In the genomic region with DNA sequence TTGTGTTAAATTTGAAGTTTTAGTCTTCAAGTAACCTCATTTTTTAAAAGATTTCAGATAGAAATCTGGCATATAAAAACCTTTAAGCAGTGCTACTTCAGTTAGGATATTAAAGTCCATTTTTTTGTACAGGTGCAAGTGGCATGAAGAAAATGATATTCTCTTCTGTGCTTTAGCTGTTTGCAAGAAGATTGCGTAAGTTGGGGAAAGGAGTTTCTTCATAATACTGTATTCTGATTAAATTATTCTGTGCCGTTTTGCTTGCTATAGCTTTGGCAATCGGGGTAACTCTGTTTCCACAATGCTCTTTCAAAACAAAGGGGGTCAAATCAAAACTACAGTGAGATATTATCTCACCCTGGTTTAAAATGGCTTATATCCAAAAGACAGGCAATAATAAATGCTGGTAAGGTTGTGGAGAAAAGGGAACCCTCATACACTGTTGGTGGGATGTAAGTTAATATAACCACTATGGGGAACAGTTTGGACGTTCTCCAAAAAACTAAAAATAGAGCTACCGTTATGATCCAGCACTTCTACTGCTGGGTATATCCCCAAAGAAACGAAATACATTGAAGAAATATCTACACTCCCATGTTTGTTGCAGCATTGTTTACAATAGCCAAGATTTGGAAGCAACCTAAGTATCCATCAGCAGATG, we compare ENCODE assay signal across 3 cellular contexts.
A peak's percentile ranks its signal among the peaks of the same experiment; 100 is the strongest.
TF ChIP-seq lines count a peak whose summit lies in the region.

No MANE protein-coding gene starts in this region.

TF ChIP-seq in A549, 52 proteins besides CTCF, POLR2A, EP300 and RAD21:
- TF ChIP-seq EHF (CRISPR knock-in tag; IDR thresholded peaks at IDR 0.05) (no peak), CEBPB (IDR thresholded peaks at IDR 0.05) (peak in 1 of 2 experiments; percentile 25; a peak in 1 of 4 replicates)

TF ChIP-seq in IMR-90, 13 proteins besides CTCF, POLR2A, EP300 and RAD21:
- TF ChIP-seq CEBPB (IDR thresholded peaks at IDR 0.05; ENCODE audit: low read depth, low read length), result peak; percentile 48; the same call in 1 of the 2 replicates
- TF ChIP-seq, protein P1, sequence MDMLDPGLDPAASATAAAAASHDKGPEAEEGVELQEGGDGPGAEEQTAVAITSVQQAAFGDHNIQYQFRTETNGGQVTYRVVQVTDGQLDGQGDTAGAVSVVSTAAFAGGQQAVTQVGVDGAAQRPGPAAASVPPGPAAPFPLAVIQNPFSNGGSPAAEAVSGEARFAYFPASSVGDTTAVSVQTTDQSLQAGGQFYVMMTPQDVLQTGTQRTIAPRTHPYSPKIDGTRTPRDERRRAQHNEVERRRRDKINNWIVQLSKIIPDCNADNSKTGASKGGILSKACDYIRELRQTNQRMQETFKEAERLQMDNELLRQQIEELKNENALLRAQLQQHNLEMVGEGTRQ (IDR thresholded peaks at IDR 0.05; ENCODE audit: low read depth, low read length), result no peak

TF ChIP-seq in WTC11, 78 proteins besides CTCF, POLR2A, EP300 and RAD21:
- TF ChIP-seq ATF1 (CRISPR knock-in tag; IDR thresholded peaks at IDR 0.05) (no peak), SMAD4 (CRISPR knock-in tag; IDR thresholded peaks at IDR 0.05) (no peak), JUN (CRISPR knock-in tag; IDR thresholded peaks at IDR 0.05) (no peak), ZNF219 (CRISPR knock-in tag; IDR thresholded peaks at IDR 0.05; ENCODE audit: borderline replicate concordance) (no peak), ZNF138 (CRISPR knock-in tag; conservative IDR thresholded peaks at IDR 0.05) (no peak), ZNF671 (CRISPR knock-in tag; IDR thresholded peaks at IDR 0.05) (no peak), NR2C2 (CRISPR knock-in tag; IDR thresholded peaks at IDR 0.05) (no peak), ZNF263 (CRISPR knock-in tag; IDR thresholded peaks at IDR 0.05; ENCODE audit: low read depth) (no peak), TEAD1 (CRISPR knock-in tag; IDR thresholded peaks at IDR 0.05) (no peak)
- TF ChIP-seq, protein P2, sequence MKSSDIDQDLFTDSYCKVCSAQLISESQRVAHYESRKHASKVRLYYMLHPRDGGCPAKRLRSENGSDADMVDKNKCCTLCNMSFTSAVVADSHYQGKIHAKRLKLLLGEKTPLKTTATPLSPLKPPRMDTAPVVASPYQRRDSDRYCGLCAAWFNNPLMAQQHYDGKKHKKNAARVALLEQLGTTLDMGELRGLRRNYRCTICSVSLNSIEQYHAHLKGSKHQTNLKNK (CRISPR knock-in tag; IDR thresholded peaks at IDR 0.05), result no peak
- TF ChIP-seq, protein P3, sequence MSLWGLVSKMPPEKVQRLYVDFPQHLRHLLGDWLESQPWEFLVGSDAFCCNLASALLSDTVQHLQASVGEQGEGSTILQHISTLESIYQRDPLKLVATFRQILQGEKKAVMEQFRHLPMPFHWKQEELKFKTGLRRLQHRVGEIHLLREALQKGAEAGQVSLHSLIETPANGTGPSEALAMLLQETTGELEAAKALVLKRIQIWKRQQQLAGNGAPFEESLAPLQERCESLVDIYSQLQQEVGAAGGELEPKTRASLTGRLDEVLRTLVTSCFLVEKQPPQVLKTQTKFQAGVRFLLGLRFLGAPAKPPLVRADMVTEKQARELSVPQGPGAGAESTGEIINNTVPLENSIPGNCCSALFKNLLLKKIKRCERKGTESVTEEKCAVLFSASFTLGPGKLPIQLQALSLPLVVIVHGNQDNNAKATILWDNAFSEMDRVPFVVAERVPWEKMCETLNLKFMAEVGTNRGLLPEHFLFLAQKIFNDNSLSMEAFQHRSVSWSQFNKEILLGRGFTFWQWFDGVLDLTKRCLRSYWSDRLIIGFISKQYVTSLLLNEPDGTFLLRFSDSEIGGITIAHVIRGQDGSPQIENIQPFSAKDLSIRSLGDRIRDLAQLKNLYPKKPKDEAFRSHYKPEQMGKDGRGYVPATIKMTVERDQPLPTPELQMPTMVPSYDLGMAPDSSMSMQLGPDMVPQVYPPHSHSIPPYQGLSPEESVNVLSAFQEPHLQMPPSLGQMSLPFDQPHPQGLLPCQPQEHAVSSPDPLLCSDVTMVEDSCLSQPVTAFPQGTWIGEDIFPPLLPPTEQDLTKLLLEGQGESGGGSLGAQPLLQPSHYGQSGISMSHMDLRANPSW (CRISPR knock-in tag; conservative IDR thresholded peaks at IDR 0.05; ENCODE audit: low read depth), result no peak
- TF ChIP-seq, protein P4, sequence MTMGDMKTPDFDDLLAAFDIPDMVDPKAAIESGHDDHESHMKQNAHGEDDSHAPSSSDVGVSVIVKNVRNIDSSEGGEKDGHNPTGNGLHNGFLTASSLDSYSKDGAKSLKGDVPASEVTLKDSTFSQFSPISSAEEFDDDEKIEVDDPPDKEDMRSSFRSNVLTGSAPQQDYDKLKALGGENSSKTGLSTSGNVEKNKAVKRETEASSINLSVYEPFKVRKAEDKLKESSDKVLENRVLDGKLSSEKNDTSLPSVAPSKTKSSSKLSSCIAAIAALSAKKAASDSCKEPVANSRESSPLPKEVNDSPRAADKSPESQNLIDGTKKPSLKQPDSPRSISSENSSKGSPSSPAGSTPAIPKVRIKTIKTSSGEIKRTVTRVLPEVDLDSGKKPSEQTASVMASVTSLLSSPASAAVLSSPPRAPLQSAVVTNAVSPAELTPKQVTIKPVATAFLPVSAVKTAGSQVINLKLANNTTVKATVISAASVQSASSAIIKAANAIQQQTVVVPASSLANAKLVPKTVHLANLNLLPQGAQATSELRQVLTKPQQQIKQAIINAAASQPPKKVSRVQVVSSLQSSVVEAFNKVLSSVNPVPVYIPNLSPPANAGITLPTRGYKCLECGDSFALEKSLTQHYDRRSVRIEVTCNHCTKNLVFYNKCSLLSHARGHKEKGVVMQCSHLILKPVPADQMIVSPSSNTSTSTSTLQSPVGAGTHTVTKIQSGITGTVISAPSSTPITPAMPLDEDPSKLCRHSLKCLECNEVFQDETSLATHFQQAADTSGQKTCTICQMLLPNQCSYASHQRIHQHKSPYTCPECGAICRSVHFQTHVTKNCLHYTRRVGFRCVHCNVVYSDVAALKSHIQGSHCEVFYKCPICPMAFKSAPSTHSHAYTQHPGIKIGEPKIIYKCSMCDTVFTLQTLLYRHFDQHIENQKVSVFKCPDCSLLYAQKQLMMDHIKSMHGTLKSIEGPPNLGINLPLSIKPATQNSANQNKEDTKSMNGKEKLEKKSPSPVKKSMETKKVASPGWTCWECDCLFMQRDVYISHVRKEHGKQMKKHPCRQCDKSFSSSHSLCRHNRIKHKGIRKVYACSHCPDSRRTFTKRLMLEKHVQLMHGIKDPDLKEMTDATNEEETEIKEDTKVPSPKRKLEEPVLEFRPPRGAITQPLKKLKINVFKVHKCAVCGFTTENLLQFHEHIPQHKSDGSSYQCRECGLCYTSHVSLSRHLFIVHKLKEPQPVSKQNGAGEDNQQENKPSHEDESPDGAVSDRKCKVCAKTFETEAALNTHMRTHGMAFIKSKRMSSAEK (CRISPR knock-in tag; IDR thresholded peaks at IDR 0.05; ENCODE audit: borderline replicate concordance), result no peak
